20 cellular contexts compared by ENCODE assay signal in genomic region chr1:41827991-41828570, GRCh38.
DNase-seq lines count a peak whose midpoint lies in the region; ATAC-seq and TF ChIP-seq lines count a peak whose summit lies in the region.
"Had no signal": no experiment of that assay in that cellular context is flagged by ENCODE, and none has a peak within 500 bp of the region (broad histone marks: within the 10 kb centered on the region; RNA-seq: fewer than 3 reads in every experiment).

No MANE protein-coding gene starts in this region.

- in situ Hi-C loops in brain microvascular endothelial cell (cut with HindIII; ENCODE audit: low pct_ligation_motif_present, low sequenced_read_pairs) = no loop called here

- TF ChIP-seq CTCF in brain microvascular endothelial cell (IDR thresholded peaks at IDR 0.05; ENCODE audit: low read depth, low read length, missing control alignments) (peak; percentile 5), heart right ventricle (IDR thresholded peaks at IDR 0.05) (no peak)

- no peaks in the 10 kb centered on the region for H3K36me3 ChIP-seq in brain microvascular endothelial cell (replicated peaks)
- H3K36me3 ChIP-seq in heart right ventricle = no peaks in the 10 kb centered on the region

- H3K9me3 ChIP-seq in heart right ventricle = no peaks in the 10 kb centered on the region

- peak; percentile 30 for ATAC-seq in Right ventricle myocardium superior (ENCODE audit: poor library complexity)
- ATAC-seq in heart right ventricle = peak; percentile 20 to 60 (median 42)
- no peak for ATAC-seq in HG03378 (IDR thresholded peaks at IDR 0.05; ENCODE audit: unreplicated experiment)
- ATAC-seq: GM23338, Panc1 had no signal

- WGBS in heart right ventricle, 2 donors = 34 to 43% methylated on average over 4 of the region's 4 CpGs

- intact Hi-C loops in Right ventricle myocardium superior (cut with DNase I) = no loop called here
- intact Hi-C loops in cardiac septum (cut with DNase I) = loop anchor here (2.0 kb wide), 1 partner anchor 21 kb away; no protein-coding TSS in a partner anchor
- intact Hi-C loops in heart right ventricle (cut with DNase I) = loop anchor here in 1 of 10 donors (10.0 kb wide), 1 partner anchor 347 kb away; no protein-coding TSS in a partner anchor

- H3K27me3 ChIP-seq in brain microvascular endothelial cell (replicated peaks) = no peaks in the 10 kb centered on the region
- no peaks in the 10 kb centered on the region for H3K27me3 ChIP-seq in heart right ventricle

- H3K4me3 ChIP-seq in brain microvascular endothelial cell (ENCODE audit: low read depth, low read length) = no peak overlapping the region
- H3K4me3 ChIP-seq in heart right ventricle = no peak overlapping the region
- H3K4me3 ChIP-seq: GM23338 had no signal

- H3K4me1 ChIP-seq in heart right ventricle = peaks cover 8 to 36% (median 26%) of the 10 kb centered on the region in 9 donors

- no peak overlapping the region for H3K27ac ChIP-seq in brain microvascular endothelial cell
- H3K27ac ChIP-seq in heart right ventricle = no peak overlapping the region

- DNase-seq in Right ventricle myocardium superior (no peak), cardiac septum (ENCODE audit: low spot score) (no peak), brain microvascular endothelial cell (no peak), heart right ventricle (peak in 1 of 2 donors; percentile 26), 8988T (no peak), germinal center (ENCODE audit: low spot score) (no peak), NCI-H1436 (lab: John Stamatoyannopoulos, UW) (no peak)
- DNase-seq: AML-193; Calu3; CD4-positive, CD25-positive, alpha-beta regulatory T cell; GDM1; KBM-7; NCI-H1048; NCI-H1694; NCI-H2107; NCI-H774; SIG-M5 had no signal
